8 cellular contexts compared by ENCODE assay signal in genomic region chr3:42159706-42160472, GRCh38.
DNase-seq lines count a peak whose midpoint lies in the region; ATAC-seq and TF ChIP-seq lines count a peak whose summit lies in the region.

No MANE protein-coding gene starts in this region.

- peak overlapping the region; percentile 46 for H3K4me3 Mint-ChIP-seq in stimulated activated naive CD8-positive, alpha-beta T cell treated with anti-CD3 and anti-CD28 coated beads, Interleukin-15, Interleukin-2, amounts not matched to agents 100 ng/mL and 50 ng/mL, for 24 hours

- peak; percentile 17 for DNase-seq in NCI-H187 treated with DMSO at 0.1 percent for 48 hours (lab: John Stamatoyannopoulos, UW)
- DNase-seq in NCI-H187 (lab: John Stamatoyannopoulos, UW) = no peak
- peak; percentile 61 to 87 for DNase-seq in T47D (ENCODE audit: low read depth in 1 of 2, low spot score in 1 of 2)
- peak; percentile 86 to 88 for DNase-seq in left colon
- DNase-seq in AML-193 (lab: John Stamatoyannopoulos, UW) = no peak

- peaks cover 3% of the 10 kb centered on the region for H3K36me3 Mint-ChIP-seq in stimulated activated naive CD8-positive, alpha-beta T cell treated with anti-CD3 and anti-CD28 coated beads, Interleukin-15, Interleukin-2, amounts not matched to agents 100 ng/mL and 50 ng/mL, for 24 hours (ENCODE audit: low read depth)

- intact Hi-C loops in left colon (cut with DNase I, micrococcal nuclease) = no loop called here

- no peaks in the 10 kb centered on the region for H3K27me3 Mint-ChIP-seq in stimulated activated naive CD8-positive, alpha-beta T cell treated with anti-CD3 and anti-CD28 coated beads, Interleukin-15, Interleukin-2, amounts not matched to agents 100 ng/mL and 50 ng/mL, for 24 hours

- in situ Hi-C loops in T47D (cut with HindIII; ENCODE audit: low pct_unique_long_range_greater_than_20kb, low sequenced_read_pairs) = no loop called here

- H3K4me1 Mint-ChIP-seq in stimulated activated naive CD8-positive, alpha-beta T cell treated with anti-CD3 and anti-CD28 coated beads, Interleukin-15, Interleukin-2, amounts not matched to agents 100 ng/mL and 50 ng/mL, for 24 hours (ENCODE audit: low read depth) = peaks cover 50% of the 10 kb centered on the region

- no peak overlapping the region for H3K27ac Mint-ChIP-seq in stimulated activated naive CD8-positive, alpha-beta T cell treated with anti-CD3 and anti-CD28 coated beads, Interleukin-15, Interleukin-2, amounts not matched to agents 100 ng/mL and 50 ng/mL, for 24 hours

- no peaks in the 10 kb centered on the region for H3K9me3 Mint-ChIP-seq in stimulated activated naive CD8-positive, alpha-beta T cell treated with anti-CD3 and anti-CD28 coated beads, Interleukin-15, Interleukin-2, amounts not matched to agents 100 ng/mL and 50 ng/mL, for 24 hours

- peak; percentile 90 for ATAC-seq in HG02885 (IDR thresholded peaks at IDR 0.05; ENCODE audit: poor library complexity, unreplicated experiment)
- ATAC-seq in left colon = peak; percentile 93

TF ChIP-seq in PFSK-1, 5 proteins besides CTCF, POLR2A, EP300 and RAD21:
- no peak for TF ChIP-seq TAF1 (IDR thresholded peaks at IDR 0.05; ENCODE audit: borderline replicate concordance, insufficient read depth, low read length)
- TF ChIP-seq POLR2AphosphoS5 (IDR thresholded peaks at IDR 0.05; ENCODE audit: low read depth, low read length) = no peak
- peak; percentile 32 for TF ChIP-seq FOXP2 (optimal IDR thresholded peaks at IDR 0.05; ENCODE audit: borderline replicate concordance, extremely low read depth, extremely low read length, insufficient read depth)
- no peak for TF ChIP-seq SIN3A (IDR thresholded peaks at IDR 0.05; ENCODE audit: borderline replicate concordance, insufficient read depth, low read length)
- TF ChIP-seq, protein P1, sequence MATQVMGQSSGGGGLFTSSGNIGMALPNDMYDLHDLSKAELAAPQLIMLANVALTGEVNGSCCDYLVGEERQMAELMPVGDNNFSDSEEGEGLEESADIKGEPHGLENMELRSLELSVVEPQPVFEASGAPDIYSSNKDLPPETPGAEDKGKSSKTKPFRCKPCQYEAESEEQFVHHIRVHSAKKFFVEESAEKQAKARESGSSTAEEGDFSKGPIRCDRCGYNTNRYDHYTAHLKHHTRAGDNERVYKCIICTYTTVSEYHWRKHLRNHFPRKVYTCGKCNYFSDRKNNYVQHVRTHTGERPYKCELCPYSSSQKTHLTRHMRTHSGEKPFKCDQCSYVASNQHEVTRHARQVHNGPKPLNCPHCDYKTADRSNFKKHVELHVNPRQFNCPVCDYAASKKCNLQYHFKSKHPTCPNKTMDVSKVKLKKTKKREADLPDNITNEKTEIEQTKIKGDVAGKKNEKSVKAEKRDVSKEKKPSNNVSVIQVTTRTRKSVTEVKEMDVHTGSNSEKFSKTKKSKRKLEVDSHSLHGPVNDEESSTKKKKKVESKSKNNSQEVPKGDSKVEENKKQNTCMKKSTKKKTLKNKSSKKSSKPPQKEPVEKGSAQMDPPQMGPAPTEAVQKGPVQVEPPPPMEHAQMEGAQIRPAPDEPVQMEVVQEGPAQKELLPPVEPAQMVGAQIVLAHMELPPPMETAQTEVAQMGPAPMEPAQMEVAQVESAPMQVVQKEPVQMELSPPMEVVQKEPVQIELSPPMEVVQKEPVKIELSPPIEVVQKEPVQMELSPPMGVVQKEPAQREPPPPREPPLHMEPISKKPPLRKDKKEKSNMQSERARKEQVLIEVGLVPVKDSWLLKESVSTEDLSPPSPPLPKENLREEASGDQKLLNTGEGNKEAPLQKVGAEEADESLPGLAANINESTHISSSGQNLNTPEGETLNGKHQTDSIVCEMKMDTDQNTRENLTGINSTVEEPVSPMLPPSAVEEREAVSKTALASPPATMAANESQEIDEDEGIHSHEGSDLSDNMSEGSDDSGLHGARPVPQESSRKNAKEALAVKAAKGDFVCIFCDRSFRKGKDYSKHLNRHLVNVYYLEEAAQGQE (IDR thresholded peaks at IDR 0.05; ENCODE audit: insufficient read depth in 1 of 2, low read depth in 2 of 2, low read length in 2 of 2) = no peak

Comparison
In these comparisons a context has a peak if more than half of its experiments do, and no peak if none do; other contexts are left out.
1. DNase-seq: peak in NCI-H187 treated with DMSO at 0.1 percent for 48 hours (single experiment), T47D (2 of 2) and left colon (2 of 2); none in NCI-H187 (0 of 2) and AML-193 (0 of 2).